Comparison of ENCODE assay signal across 26 cellular contexts in genomic region chr10:76116523-76116922, GRCh38.
"Had no signal": no experiment of that assay in that cellular context is flagged by ENCODE, and none has a peak within 500 bp of the region (broad histone marks: within the 10 kb centered on the region; RNA-seq: fewer than 3 reads in every experiment).

No MANE protein-coding gene starts in this region.

- H3K4me1 Mint-ChIP-seq: memory B cell; naive thymus-derived CD4-positive, alpha-beta T cell; stimulated activated memory B cell treated with anti-CD40 and anti-IgM and Interleukin-4, amounts not matched to agents 10 μg/mL and 1 μg/mL and 100 μg/mL, for 72 hours; stimulated activated naive CD8-positive, alpha-beta T cell treated with anti-CD3 and anti-CD28 coated beads, Interleukin-15, amount 100 ng/mL, for 72 hours had no signal

- H3K27me3 ChIP-seq: hepatocyte, pancreas, sigmoid colon, tibial nerve, upper lobe of left lung, vagina had no signal

- H3K4me3 ChIP-seq: hepatocyte, left ventricle myocardium inferior, mucosa of descending colon, pancreas, psoas muscle, sigmoid colon, smooth muscle cell, tibial nerve, upper lobe of left lung, vagina had no signal

- H3K27ac ChIP-seq: hepatocyte, left ventricle myocardium inferior, pancreas, psoas muscle, sigmoid colon, tibial nerve, upper lobe of left lung, vagina had no signal

- H3K4me1 ChIP-seq: pancreas, sigmoid colon, vagina had no signal

- H3K4me3 Mint-ChIP-seq: memory B cell; naive thymus-derived CD4-positive, alpha-beta T cell; natural killer cell treated with Interleukin-12 subunit alpha and Interleukin-12 subunit beta and Interleukin-15 and Interleukin-18, amount 100 ng/mL, for 72 hours; neural crest cell; stimulated activated memory B cell treated with anti-CD40 and anti-IgM and Interleukin-4, amounts not matched to agents 10 μg/mL and 1 μg/mL and 100 μg/mL, for 72 hours; stimulated activated naive CD8-positive, alpha-beta T cell treated with anti-CD3 and anti-CD28 coated beads, Interleukin-15, amount 100 ng/mL, for 72 hours had no signal

- H3K27ac Mint-ChIP-seq: memory B cell; naive thymus-derived CD4-positive, alpha-beta T cell; natural killer cell treated with Interleukin-12 subunit alpha and Interleukin-12 subunit beta and Interleukin-15 and Interleukin-18, amount 100 ng/mL, for 72 hours; stimulated activated memory B cell treated with anti-CD40 and anti-IgM and Interleukin-4, amounts not matched to agents 10 μg/mL and 1 μg/mL and 100 μg/mL, for 72 hours; stimulated activated naive CD8-positive, alpha-beta T cell treated with anti-CD3 and anti-CD28 coated beads, Interleukin-15, amount 100 ng/mL, for 72 hours had no signal

- DNase-seq: islet precursor cell; left ventricle myocardium inferior; midbrain; mucosa of descending colon; naive thymus-derived CD4-positive, alpha-beta T cell; nucleus accumbens; pancreas; posterior cingulate gyrus; psoas muscle; sigmoid colon; stimulated activated CD4-positive, alpha-beta T cell treated with anti-CD3 and anti-CD28 coated beads, Interleukin-1b, Interleukin-23, amount 100 ng/mL, for 48 hours; stimulated activated CD4-positive, alpha-beta T cell treated with anti-CD3 and anti-CD28 coated beads, Interleukin-2, amount 100 ng/mL, for 48 hours; stimulated activated CD4-positive, alpha-beta T cell treated with anti-CD3 and anti-CD28 coated beads, Interleukin-4, amount 100 ng/mL, for 4 hours; stimulated activated CD8-positive, alpha-beta memory T cell treated with anti-CD3 and anti-CD28 coated beads, Interleukin-4, amount 100 ng/mL, for 48 hours; stimulated activated naive CD4-positive, alpha-beta T cell treated with Interleukin-2 at 50 U/mL for 16 hours; stimulated activated naive CD8-positive, alpha-beta T cell treated with anti-CD3 and anti-CD28 coated beads, Interleukin-15, amount 100 ng/mL, for 72 hours; substantia nigra; upper lobe of left lung had no signal

- H3K9me3 ChIP-seq: left ventricle myocardium inferior, mucosa of descending colon, pancreas, psoas muscle, sigmoid colon, tibial nerve, upper lobe of left lung, vagina had no signal

- H3K36me3 Mint-ChIP-seq: memory B cell; naive thymus-derived CD4-positive, alpha-beta T cell; natural killer cell treated with Interleukin-12 subunit alpha and Interleukin-12 subunit beta and Interleukin-15 and Interleukin-18, amount 100 ng/mL, for 72 hours; stimulated activated memory B cell treated with anti-CD40 and anti-IgM and Interleukin-4, amounts not matched to agents 10 μg/mL and 1 μg/mL and 100 μg/mL, for 72 hours had no signal

- FAIRE-seq: pancreas had no signal

- H3K9me3 Mint-ChIP-seq: memory B cell; natural killer cell treated with Interleukin-12 subunit alpha and Interleukin-12 subunit beta and Interleukin-15 and Interleukin-18, amount 100 ng/mL, for 72 hours; neural crest cell had no signal

- H3K27me3 Mint-ChIP-seq: memory B cell; stimulated activated memory B cell treated with anti-CD40 and anti-IgM and Interleukin-4, amounts not matched to agents 10 μg/mL and 1 μg/mL and 100 μg/mL, for 72 hours had no signal

- H3K36me3 ChIP-seq: left ventricle myocardium inferior, pancreas, sigmoid colon, tibial nerve, upper lobe of left lung, vagina had no signal
